Comparison of ENCODE assay signal across 17 cellular contexts in the genomic region with DNA sequence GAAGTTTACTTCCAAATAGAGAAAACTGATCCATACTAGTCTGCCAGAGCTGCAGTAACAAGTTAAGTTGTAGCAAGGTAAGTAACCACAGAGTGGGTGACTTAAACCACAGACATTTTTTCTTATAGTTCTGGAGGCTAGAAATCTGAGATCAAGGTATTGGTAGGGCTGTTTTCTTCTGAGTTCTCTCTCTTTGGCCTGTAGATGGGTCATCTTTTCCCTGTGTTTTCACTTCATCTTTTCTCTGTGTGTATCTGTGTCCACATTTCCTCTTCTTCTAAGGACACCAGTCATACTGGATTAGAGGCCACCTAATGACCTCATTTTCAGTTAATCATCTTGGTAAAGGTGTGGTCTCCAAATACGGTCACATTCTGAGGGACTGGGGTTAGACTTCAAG.
"Had no signal": no experiment of that assay in that cellular context is flagged by ENCODE, and none has a peak within 500 bp of the region (broad histone marks: within the 10 kb centered on the region; RNA-seq: fewer than 3 reads in every experiment).

No MANE protein-coding gene starts in this region.

- H3K27me3 ChIP-seq: cardiac muscle cell, colonic mucosa, gastrocnemius medialis, testis had no signal

- H3K4me3 ChIP-seq: cardiac muscle cell, colonic mucosa, gastrocnemius medialis, testis, upper lobe of right lung had no signal

- H3K36me3 Mint-ChIP-seq: activated CD4-positive, alpha-beta memory T cell treated with anti-CD3 and anti-CD28 coated beads for 36 hours; activated naive CD8-positive, alpha-beta T cell; mesothelial cell of epicardium had no signal

- H3K9me3 ChIP-seq: colonic mucosa, testis, upper lobe of right lung had no signal

- H3K4me1 ChIP-seq: colonic mucosa, gastrocnemius medialis, parathyroid adenoma, testis, upper lobe of right lung had no signal

- DNase-seq: activated CD4-positive, alpha-beta memory T cell treated with anti-CD3 and anti-CD28 coated beads for 36 hours; activated gamma-delta T cell; activated T-cell treated with anti-CD3 and anti-CD28 coated beads, Interleukin-2, amount 50 U/mL, for 4 hours; anterior cingulate cortex; colonic mucosa; gastrocnemius medialis; kidney; retina; T1000; testis; upper lobe of right lung had no signal

- H3K9ac ChIP-seq: parathyroid adenoma had no signal

- H3K4me3 Mint-ChIP-seq: activated CD4-positive, alpha-beta memory T cell treated with anti-CD3 and anti-CD28 coated beads for 36 hours; activated naive CD8-positive, alpha-beta T cell; activated T-cell treated with anti-CD3 and anti-CD28 coated beads, Interleukin-2, amount 50 U/mL, for 4 hours; mesothelial cell of epicardium; stimulated activated naive CD8-positive, alpha-beta T cell treated with anti-CD3 and anti-CD28 coated beads, Interleukin-15, Interleukin-2, amounts not matched to agents 100 ng/mL and 50 ng/mL, for 24 hours had no signal

- ATAC-seq: activated T-cell treated with anti-CD3 and anti-CD28 coated beads, Interleukin-2, amount 50 U/mL, for 4 hours; gastrocnemius medialis; upper lobe of right lung had no signal

- H3K27ac ChIP-seq: cardiac muscle cell, colonic mucosa, gastrocnemius medialis, parathyroid adenoma, testis, upper lobe of right lung, VCaP had no signal

- H3K36me3 ChIP-seq: cardiac muscle cell, colonic mucosa, gastrocnemius medialis, upper lobe of right lung had no signal

- H3K9me3 Mint-ChIP-seq: activated CD4-positive, alpha-beta memory T cell treated with anti-CD3 and anti-CD28 coated beads for 36 hours; activated T-cell treated with anti-CD3 and anti-CD28 coated beads, Interleukin-2, amount 50 U/mL, for 4 hours; stimulated activated naive CD8-positive, alpha-beta T cell treated with anti-CD3 and anti-CD28 coated beads, Interleukin-15, Interleukin-2, amounts not matched to agents 100 ng/mL and 50 ng/mL, for 24 hours had no signal

- H3K79me2 ChIP-seq: parathyroid adenoma had no signal

- H3K27ac Mint-ChIP-seq: activated CD4-positive, alpha-beta memory T cell treated with anti-CD3 and anti-CD28 coated beads for 36 hours; activated naive CD8-positive, alpha-beta T cell; mesothelial cell of epicardium; stimulated activated naive CD8-positive, alpha-beta T cell treated with anti-CD3 and anti-CD28 coated beads, Interleukin-15, Interleukin-2, amounts not matched to agents 100 ng/mL and 50 ng/mL, for 24 hours had no signal
